Comparison of ENCODE assay signal across 25 cellular contexts in genomic region chr2:39146022-39146421, GRCh38.
"Had no signal": no experiment of that assay in that cellular context is flagged by ENCODE, and none has a peak within 500 bp of the region (broad histone marks: within the 10 kb centered on the region; RNA-seq: fewer than 3 reads in every experiment).

No MANE protein-coding gene starts in this region.

- H3K9ac ChIP-seq: neural progenitor cell had no signal

- H3K27ac ChIP-seq: neural progenitor cell, pancreas, prostate gland, right lobe of liver, sigmoid colon, suprapubic skin, testis, tibial artery, transverse colon, upper lobe of right lung, uterus had no signal

- H3K4me1 ChIP-seq: neural progenitor cell, pancreas, prostate gland, testis, transverse colon, upper lobe of right lung, uterus had no signal

- H3K4me2 ChIP-seq: neural progenitor cell had no signal

- H3K4me3 ChIP-seq: neural progenitor cell, pancreas, prostate gland, right lobe of liver, sigmoid colon, suprapubic skin, testis, tibial artery, transverse colon, upper lobe of right lung, uterus had no signal

- H3K27me3 ChIP-seq: neural progenitor cell, pancreas, right lobe of liver, sigmoid colon, suprapubic skin, testis, tibial artery, transverse colon, upper lobe of right lung, uterus had no signal

- H2AFZ ChIP-seq: neural progenitor cell had no signal

- DNase-seq: naive thymus-derived CD4-positive, alpha-beta T cell; natural killer cell; occipital lobe; pancreas; right cardiac atrium; right lobe of liver; sigmoid colon; small intestine; stimulated activated CD4-positive, alpha-beta T cell treated with anti-CD3 and anti-CD28 coated beads, Interleukin-15, amount 100 ng/mL, for 24 hours; stimulated activated CD4-positive, alpha-beta T cell treated with anti-CD3 and anti-CD28 coated beads, Interleukin-2, amount 100 ng/mL, for 24 hours; stimulated activated CD4-positive, alpha-beta T cell treated with anti-CD3 and anti-CD28 coated beads, Interleukin-2, amount 100 ng/mL, for 48 hours; stimulated activated CD4-positive, alpha-beta T cell treated with anti-CD3 and anti-CD28 coated beads, Interleukin-4, amount 100 ng/mL, for 24 hours; stimulated activated naive CD4-positive, alpha-beta T cell; stimulated activated naive CD8-positive, alpha-beta T cell treated with anti-CD3 and anti-CD28 coated beads, Interleukin-15, amount 100 ng/mL, for 72 hours; stimulated activated naive CD8-positive, alpha-beta T cell treated with anti-CD3 and anti-CD28 coated beads, Interleukin-15, Interleukin-2, amounts not matched to agents 100 U/mL and 50 U/mL, for 24 hours; substantia nigra; testis; tibial artery; transverse colon; upper lobe of right lung; uterus had no signal

- H3K36me3 ChIP-seq: neural progenitor cell, pancreas, prostate gland, right lobe of liver, sigmoid colon, suprapubic skin, tibial artery, transverse colon, upper lobe of right lung, uterus had no signal

- ATAC-seq: naive thymus-derived CD4-positive, alpha-beta T cell; natural killer cell; pancreas; right cardiac atrium; right lobe of liver; stimulated activated memory B cell treated with anti-CD40 and anti-IgM and Interleukin-4, amounts not matched to agents 10 μg/mL and 1 μg/mL and 100 μg/mL, for 72 hours; stimulated activated naive CD8-positive, alpha-beta T cell treated with anti-CD3 and anti-CD28 coated beads, Interleukin-15, amount 100 ng/mL, for 72 hours; stimulated activated naive CD8-positive, alpha-beta T cell treated with anti-CD3 and anti-CD28 coated beads, Interleukin-15, Interleukin-2, amounts not matched to agents 100 U/mL and 50 U/mL, for 24 hours; upper lobe of right lung had no signal

- H3K9me3 ChIP-seq: pancreas, prostate gland, right lobe of liver, sigmoid colon, suprapubic skin, testis, tibial artery, transverse colon, upper lobe of right lung, uterus had no signal
